20 cellular contexts compared by ENCODE assay signal in genomic region chrX:16953606-16954211, GRCh38.
DNase-seq lines count a peak whose midpoint lies in the region; ATAC-seq and TF ChIP-seq lines count a peak whose summit lies in the region.
"Had no signal": no experiment of that assay in that cellular context is flagged by ENCODE, and none has a peak within 500 bp of the region (broad histone marks: within the 10 kb centered on the region; RNA-seq: fewer than 3 reads in every experiment).

No MANE protein-coding gene starts in this region.

- peak; percentile 70 for ATAC-seq in RWPE2 (ENCODE audit: low read depth)
- no peak for ATAC-seq in GM19351 (IDR thresholded peaks at IDR 0.05; ENCODE audit: unreplicated experiment)
- no peak for ATAC-seq in GM21367 (IDR thresholded peaks at IDR 0.05; ENCODE audit: unreplicated experiment)
- ATAC-seq in HG03378 (IDR thresholded peaks at IDR 0.05; ENCODE audit: unreplicated experiment) = no peak
- ATAC-seq: activated CD4-positive, alpha-beta T cell treated with anti-CD3 and anti-CD28 coated beads for 36 hours had no signal

- TF ChIP-seq CTCF in RWPE2 (IDR thresholded peaks at IDR 0.05; ENCODE audit: poor library complexity, severe bottlenecking) = no peak

- no peak overlapping the region for H3K4me3 ChIP-seq in RWPE2 (ENCODE audit: severe bottlenecking)
- H3K4me3 ChIP-seq: adrenal gland; BLaER1 treated with 17β-estradiol and CSF1 and Interleukin-3, amounts not matched to agents 10 nM and 100 nM; suprapubic skin had no signal

- H3K36me3 ChIP-seq in RWPE2 (ENCODE audit: low read depth) = no peaks in the 10 kb centered on the region
- H3K36me3 ChIP-seq: adrenal gland; BLaER1 treated with 17β-estradiol and CSF1 and Interleukin-3, amounts not matched to agents 10 nM and 100 nM; suprapubic skin had no signal

- peaks cover 16% of the 10 kb centered on the region for H3K4me1 ChIP-seq in RWPE2 (ENCODE audit: insufficient read depth, poor library complexity, severe bottlenecking)
- H3K4me1 ChIP-seq: suprapubic skin had no signal

- peak; percentile 19 for DNase-seq in NOMO-1 treated with DMSO at 0.1 percent for 48 hours (lab: John Stamatoyannopoulos, UW; ENCODE audit: unreplicated experiment)
- DNase-seq in NOMO-1 treated with dmso at 0.1 percent for 144 hours (lab: John Stamatoyannopoulos, UW; ENCODE audit: unreplicated experiment) = no peak
- no peak for DNase-seq in RWPE2 (ENCODE audit: low spot score)
- no peak for DNase-seq in epithelial cell of prostate (ENCODE audit: low read depth, low spot score)
- no peak for DNase-seq in activated T-cell treated with anti-CD3 and anti-CD28 coated beads, Interleukin-2, amount 50 U/mL, for 1 hour
- DNase-seq: activated CD4-positive, alpha-beta T cell treated with anti-CD3 and anti-CD28 coated beads for 36 hours; activated effector memory CD4-positive, alpha-beta T cell treated with Interleukin-2 at 50 U/mL for 16 hours; adrenal gland; foreskin fibroblast; GOT3; KG1; NCI-H1105 treated with DMSO at 0.1 percent for 48 hours; NCI-H82; retina; stimulated activated CD4-positive, alpha-beta T cell treated with anti-CD3 and anti-CD28 coated beads, Interleukin-12 subunit alpha, Interleukin-12 subunit beta, amount 100 ng/mL, for 4 hours had no signal

- no peaks in the 10 kb centered on the region for H3K9me3 ChIP-seq in RWPE2 (ENCODE audit: severe bottlenecking)
- H3K9me3 ChIP-seq: adrenal gland; BLaER1 treated with 17β-estradiol and CSF1 and Interleukin-3, amounts not matched to agents 10 nM and 100 nM; suprapubic skin had no signal

- H3K27me3 ChIP-seq in RWPE2 (ENCODE audit: insufficient read depth, poor library complexity, severe bottlenecking) = no peaks in the 10 kb centered on the region
- H3K27me3 ChIP-seq: suprapubic skin had no signal

- H3K27ac ChIP-seq in RWPE2 (ENCODE audit: poor library complexity, severe bottlenecking) = peak overlapping the region; percentile 63
- H3K27ac ChIP-seq in epithelial cell of prostate = peak overlapping the region; percentile 52
- H3K27ac ChIP-seq: adrenal gland; BLaER1 treated with 17β-estradiol and CSF1 and Interleukin-3, amounts not matched to agents 10 nM and 100 nM; suprapubic skin had no signal
